In genomic region chr22:39291501-39291900, GRCh38 we compare ENCODE assay signal across 11 cellular contexts. TPM values are rescaled to one million over a fixed set of nuclear protein-coding genes. Genes with fewer than 3 reads are reported as not detected.
DNase-seq lines count a peak whose midpoint lies in the region; ATAC-seq, FAIRE-seq and TF ChIP-seq lines count a peak whose summit lies in the region.
"Had no signal": no experiment of that assay in that cellular context is flagged by ENCODE, and none has a peak within 500 bp of the region (broad histone marks: within the 10 kb centered on the region; RNA-seq: fewer than 3 reads in every experiment).

No MANE protein-coding gene starts in this region.

- peaks cover 7% of the 10 kb centered on the region for H3K27me3 Mint-ChIP-seq in activated T-helper 17 cell treated with anti-CD3 and anti-CD28 coated beads, Interleukin-2, amount 50 U/mL, for 72 hours
- H3K27me3 Mint-ChIP-seq in T-helper 17 cell: peaks cover 15% of the 10 kb centered on the region

- H3K4me3 ChIP-seq in GM12875 (ENCODE audit: low read depth, low read length): no peak overlapping the region
- H3K4me3 ChIP-seq in kidney (ENCODE audit: low read length in 2 of 2): no peak overlapping the region
- H3K4me3 ChIP-seq in stomach: no peak overlapping the region

- peaks cover 40 to 49% of the 10 kb centered on the region in 2 donors for H3K4me1 ChIP-seq in kidney (ENCODE audit: control insufficient read depth in 1 of 2, insufficient read depth in 1 of 2, low read depth in 1 of 2, low read length in 2 of 2)
- H3K4me1 ChIP-seq in stomach: peaks cover 28 to 49% (median 39%) of the 10 kb centered on the region in 4 donors

- H3K9ac ChIP-seq in kidney (ENCODE audit: low read length in 2 of 2): peak overlapping the region in 1 of 2 donors; percentile 0

- no peak for ATAC-seq in activated T-helper 17 cell treated with anti-CD3 and anti-CD28 coated beads, Interleukin-2, amount 50 U/mL, for 72 hours (replicated peaks)
- ATAC-seq in GM18907 (IDR thresholded peaks at IDR 0.05; ENCODE audit: unreplicated experiment) (no peak), T-helper 17 cell (no peak)

- DNase-seq in kidney (no peak), stomach (no peak), GM19240 (ENCODE audit: insufficient read length, low spot score) (no peak), T-helper 17 cell (no peak), retina (no peak)
- DNase-seq: naive B cell, NCI-H2029 treated with DMSO at 0.1 percent for 48 hours, T1000 had no signal

- no peak for FAIRE-seq in kidney (lab: Jason Lieb, UNC)

- H3K36me3 ChIP-seq in kidney (ENCODE audit: control insufficient read depth in 1 of 2, insufficient read depth in 2 of 2, low read length in 2 of 2) (no peaks in the 10 kb centered on the region), stomach (no peaks in the 10 kb centered on the region)

- TF ChIP-seq CTCF in GM12875 (IDR thresholded peaks at IDR 0.05; ENCODE audit: borderline replicate concordance, insufficient read depth, low read depth, low read length) (peak; percentile 8; the same call in 1 of the 2 replicates), kidney (IDR thresholded peaks at IDR 0.05; ENCODE audit: borderline replicate concordance, extremely low read depth, insufficient read depth) (no peak), stomach (IDR thresholded peaks at IDR 0.05) (no peak)

- peak overlapping the region; percentile 50 for H3K27ac Mint-ChIP-seq in activated T-helper 17 cell treated with anti-CD3 and anti-CD28 coated beads, Interleukin-2, amount 50 U/mL, for 72 hours
- H3K27ac Mint-ChIP-seq in T-helper 17 cell: no peak overlapping the region

- TF ChIP-seq POLR2A in stomach (IDR thresholded peaks at IDR 0.05): no peak

- no peak overlapping the region for H3K4me3 Mint-ChIP-seq in activated T-helper 17 cell treated with anti-CD3 and anti-CD28 coated beads, Interleukin-2, amount 50 U/mL, for 72 hours
- no peak overlapping the region for H3K4me3 Mint-ChIP-seq in T-helper 17 cell
- H3K4me3 Mint-ChIP-seq: naive B cell had no signal

- WGBS in stomach, 5 donors: 87 to 96% (median 94%) methylated on average over 8 to 10 of the region's 10 CpGs

- no peaks in the 10 kb centered on the region for H3K27me3 ChIP-seq in stomach

- intact Hi-C loops in kidney (cut with DNase I): no loop called here
- intact Hi-C loops in stomach (cut with DNase I; ENCODE audit: low total_unique reads): no loop called here

- H3K4me1 Mint-ChIP-seq in activated T-helper 17 cell treated with anti-CD3 and anti-CD28 coated beads, Interleukin-2, amount 50 U/mL, for 72 hours: no peaks in the 10 kb centered on the region
- H3K4me1 Mint-ChIP-seq in T-helper 17 cell: no peaks in the 10 kb centered on the region

- no peaks in the 10 kb centered on the region for H3K9me3 Mint-ChIP-seq in activated T-helper 17 cell treated with anti-CD3 and anti-CD28 coated beads, Interleukin-2, amount 50 U/mL, for 72 hours

- H3K27ac ChIP-seq in kidney (ENCODE audit: low read depth in 2 of 2, low read length in 2 of 2): peak overlapping the region; percentile 56 to 95
- peak overlapping the region in 4 of 5 donors; percentile 70 to 86 (median 82) for H3K27ac ChIP-seq in stomach

- TF ChIP-seq EP300 in stomach (IDR thresholded peaks at IDR 0.05): no peak

- no peaks in the 10 kb centered on the region for H3K9me3 ChIP-seq in kidney (ENCODE audit: control insufficient read depth in 1 of 2, low read length in 2 of 2)
- H3K9me3 ChIP-seq in stomach: no peaks in the 10 kb centered on the region
- H3K9me3 ChIP-seq in T-helper 17 cell (ENCODE audit: control insufficient read depth, low read length, poor library complexity, severe bottlenecking): no peaks in the 10 kb centered on the region

- no peaks in the 10 kb centered on the region for H3K36me3 Mint-ChIP-seq in activated T-helper 17 cell treated with anti-CD3 and anti-CD28 coated beads, Interleukin-2, amount 50 U/mL, for 72 hours (ENCODE audit: low read depth)
- H3K36me3 Mint-ChIP-seq in T-helper 17 cell (ENCODE audit: low read depth): no peaks in the 10 kb centered on the region
- H3K36me3 Mint-ChIP-seq: naive B cell had no signal

RNA-seq across cellular contexts. Expression of gene RPL3, which starts 27.9 kb away (rescaled TPM):
- 1,000 to 10,000 TPM; 2,256 to 2,974 TPM for total RNA-seq in activated T-helper 17 cell treated with anti-CD3 and anti-CD28 coated beads, Interleukin-2, amount 50 U/mL, for 72 hours
- total RNA-seq in kidney (1,862 TPM), stomach (1,000 to 10,000 TPM in 4 of 5 donors, 100 to 1,000 TPM in 1; 940 to 2,730 (median 1,959) TPM), T-helper 17 cell (1,000 to 10,000 TPM; 3,215 to 3,260 TPM)
- polyA plus RNA-seq in kidney (ENCODE audit: insufficient read depth, low read depth, low replicate concordance) (2,443 TPM), stomach (1,000 to 10,000 TPM; 2,938 to 5,267 (median 3,478) TPM)

RNA-seq across cellular contexts. Expression of gene PDGFB, which starts 46.7 kb away (rescaled TPM):
- total RNA-seq in activated T-helper 17 cell treated with anti-CD3 and anti-CD28 coated beads, Interleukin-2, amount 50 U/mL, for 72 hours: 10 to 100 TPM in 1 of 2 donors, 1 to 10 TPM in 1; 5.2 to 11.3 TPM
- total RNA-seq in kidney (14.2 TPM), stomach (10 to 100 TPM in 2 of 5 donors, 1 to 10 TPM in 3; 1.2 to 58.5 (median 9.5) TPM), T-helper 17 cell (1 to 10 TPM; 2.8 to 4.4 TPM)
- polyA plus RNA-seq in kidney (ENCODE audit: insufficient read depth, low read depth, low replicate concordance) (10.4 TPM), stomach (1 to 10 TPM; 3.6 to 4.1 (median 3.6) TPM)

RNA-seq across cellular contexts. Expression of gene SYNGR1, which starts 58.3 kb away (rescaled TPM):
- total RNA-seq in activated T-helper 17 cell treated with anti-CD3 and anti-CD28 coated beads, Interleukin-2, amount 50 U/mL, for 72 hours: not detected
- total RNA-seq in kidney: 21.5 TPM
- polyA plus RNA-seq in kidney (ENCODE audit: insufficient read depth, low read depth, low replicate concordance): 43.0 TPM
- 1 to 10 TPM in 4 of 5 donors, under 1 TPM in 1; 0.45 to 9.3 (median 5.2) TPM for total RNA-seq in stomach
- polyA plus RNA-seq in stomach: 10 to 100 TPM in 1 of 3 donors, 1 to 10 TPM in 2; 7.3 to 18.1 (median 7.8) TPM
- 1 to 10 TPM in 1 of 2 donors, under 1 TPM in 1; 0.47 to 1.1 TPM for total RNA-seq in T-helper 17 cell
